ENCODE assay signal across 25 cellular contexts in genomic region chr16:23080747-23081146, GRCh38.
"Had no signal": no experiment of that assay in that cellular context is flagged by ENCODE, and none has a peak within 500 bp of the region (broad histone marks: within the 10 kb centered on the region; RNA-seq: fewer than 3 reads in every experiment).

No MANE protein-coding gene starts in this region.

- ATAC-seq: activated CD4-positive, alpha-beta T cell treated with anti-CD3 and anti-CD28 coated beads for 36 hours; activated CD8-positive, alpha-beta memory T cell treated with anti-CD3 and anti-CD28 coated beads, Interleukin-2, amount 10 ng/mL, durations not matched to agents 7 days and 5 days; activated CD8-positive, alpha-beta T cell treated with anti-CD3 and anti-CD28 coated beads, Interleukin-2, amount 10 ng/mL, durations not matched to agents 7 days and 5 days; T-cell had no signal

- FAIRE-seq: frontal cortex, islet of Langerhans had no signal

- H3K4me3 ChIP-seq: left ventricle myocardium inferior, suprapubic skin, tibial artery had no signal

- H3K27ac Mint-ChIP-seq: activated CD4-positive, alpha-beta T cell treated with anti-CD3 and anti-CD28 coated beads for 36 hours; activated CD8-positive, alpha-beta memory T cell treated with anti-CD3 and anti-CD28 coated beads, Interleukin-2, amount 10 ng/mL, durations not matched to agents 7 days and 5 days; activated CD8-positive, alpha-beta T cell treated with anti-CD3 and anti-CD28 coated beads, Interleukin-2, amount 10 ng/mL, durations not matched to agents 7 days and 5 days; activated naive CD8-positive, alpha-beta T cell; dendritic cell treated with granulocyte-macrophage colony-stimulating factor and Interleukin-4, amounts not matched to agents 40 ng/mL and 50 ng/mL, for 4 days; endodermal cell; progenitor cell of endocrine pancreas; T-cell had no signal

- H3K9me3 ChIP-seq: left ventricle myocardium inferior, neutrophil, suprapubic skin, tibial artery had no signal

- H3K27me3 Mint-ChIP-seq: activated CD4-positive, alpha-beta T cell treated with anti-CD3 and anti-CD28 coated beads for 36 hours; activated CD8-positive, alpha-beta memory T cell treated with anti-CD3 and anti-CD28 coated beads, Interleukin-2, amount 10 ng/mL, durations not matched to agents 7 days and 5 days; activated naive CD8-positive, alpha-beta T cell; dendritic cell treated with granulocyte-macrophage colony-stimulating factor and Interleukin-4, amounts not matched to agents 40 ng/mL and 50 ng/mL, for 4 days; progenitor cell of endocrine pancreas; T-cell had no signal

- H3K27me3 ChIP-seq: neutrophil, suprapubic skin, tibial artery had no signal

- H3K4me1 ChIP-seq: tibial artery had no signal

- H3K4me3 Mint-ChIP-seq: activated CD4-positive, alpha-beta T cell treated with anti-CD3 and anti-CD28 coated beads for 36 hours; activated CD8-positive, alpha-beta memory T cell treated with anti-CD3 and anti-CD28 coated beads, Interleukin-2, amount 10 ng/mL, durations not matched to agents 7 days and 5 days; activated CD8-positive, alpha-beta T cell treated with anti-CD3 and anti-CD28 coated beads, Interleukin-2, amount 10 ng/mL, durations not matched to agents 7 days and 5 days; activated naive CD8-positive, alpha-beta T cell; dendritic cell treated with granulocyte-macrophage colony-stimulating factor and Interleukin-4, amounts not matched to agents 40 ng/mL and 50 ng/mL, for 4 days; endodermal cell; nephron; T-cell had no signal

- H3K4me1 Mint-ChIP-seq: nephron, T-cell had no signal

- H3K9me3 Mint-ChIP-seq: dendritic cell treated with granulocyte-macrophage colony-stimulating factor and Interleukin-4, amounts not matched to agents 40 ng/mL and 50 ng/mL, for 4 days; endodermal cell; nephron; T-cell had no signal

- H3K27ac ChIP-seq: left ventricle myocardium inferior, neutrophil, tibial artery had no signal

- DNase-seq: activated CD4-positive, alpha-beta T cell treated with anti-CD3 and anti-CD28 coated beads for 36 hours; activated CD4-positive, CD25-positive, alpha-beta regulatory T cell; activated CD8-positive, alpha-beta memory T cell treated with anti-CD3 and anti-CD28 coated beads, Interleukin-2, amount 10 ng/mL, durations not matched to agents 7 days and 5 days; activated CD8-positive, alpha-beta T cell treated with anti-CD3 and anti-CD28 coated beads, Interleukin-2, amount 10 ng/mL, durations not matched to agents 7 days and 5 days; activated effector memory CD4-positive, alpha-beta T cell treated with Interleukin-2 at 50 U/mL for 16 hours; activated naive CD4-positive, alpha-beta T cell treated with Interleukin-2 at 50 U/mL for 16 hours; central memory CD4-positive, alpha-beta T cell; endodermal cell; glutamatergic neuron; left ventricle myocardium inferior; mammary epithelial cell; retina; stimulated activated CD4-positive, alpha-beta T cell treated with anti-CD3 and anti-CD28 coated beads, Interleukin-15, amount 100 ng/mL, for 24 hours; stimulated activated CD4-positive, alpha-beta T cell treated with anti-CD3 and anti-CD28 coated beads, Interleukin-2, amount 100 ng/mL, for 24 hours; stimulated activated naive CD4-positive, alpha-beta T cell; T-cell; tibial artery had no signal
